Comparison of ENCODE assay signal across 11 cellular contexts in the genomic region with DNA sequence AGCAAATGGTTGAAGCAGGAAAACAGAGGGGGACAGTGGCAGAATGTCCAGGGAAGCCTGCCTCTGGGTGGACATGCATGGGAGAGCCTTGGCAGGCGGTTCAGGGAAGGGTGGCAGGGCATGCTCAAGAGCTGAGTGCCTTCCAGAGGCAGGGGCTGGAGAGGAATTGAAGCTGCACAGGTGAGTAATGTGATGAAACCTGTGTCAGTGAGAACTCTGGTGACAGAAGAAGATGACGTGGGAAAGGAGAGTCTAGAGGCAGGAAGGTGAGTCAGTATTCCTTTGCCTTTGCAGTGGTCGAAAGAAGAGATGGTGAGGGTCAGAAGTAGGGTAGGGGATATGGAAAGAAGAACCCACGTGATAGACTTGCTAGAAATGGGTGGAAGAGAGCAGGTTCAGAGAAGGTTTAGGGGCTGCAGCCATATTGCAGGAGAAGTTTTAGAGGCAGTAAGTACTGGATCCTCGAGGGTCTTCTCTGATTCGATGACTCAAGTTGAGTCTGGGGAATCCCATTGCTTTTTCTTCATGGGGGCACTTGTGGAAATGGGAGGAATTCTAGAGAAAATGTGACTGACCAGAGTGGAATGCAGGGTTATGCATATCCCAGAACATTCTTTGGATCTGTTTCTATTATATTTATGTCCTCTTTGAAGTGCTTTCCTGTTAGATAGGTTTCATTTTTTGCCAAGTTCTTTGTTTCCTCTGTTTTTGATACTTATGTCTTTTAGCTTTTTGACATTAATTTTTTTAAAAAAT. TPM values are rescaled to one million over a fixed set of nuclear protein-coding genes. Genes with fewer than 3 reads are reported as not detected.
A peak's percentile ranks its signal among the peaks of the same experiment; 100 is the strongest.
DNase-seq lines count a peak whose midpoint lies in the region; ATAC-seq and TF ChIP-seq lines count a peak whose summit lies in the region.
"Had no signal": no experiment of that assay in that cellular context is flagged by ENCODE, and none has a peak within 500 bp of the region (broad histone marks: within the 10 kb centered on the region; RNA-seq: fewer than 3 reads in every experiment).

No MANE protein-coding gene starts in this region.

- H3K27ac ChIP-seq in fibroblast of lung (ENCODE audit: insufficient read depth, low read length), result no peak overlapping the region
- H3K27ac ChIP-seq in MM.1S (ENCODE audit: low read length), result no peak overlapping the region
- H3K27ac ChIP-seq: 22Rv1, testis had no signal

- no peak overlapping the region for H3K4me3 ChIP-seq in fibroblast of lung (replicated peaks in 1 of 4; ENCODE audit: control extremely low read depth in 1 of 4, insufficient read depth in 1 of 4, low read depth in 3 of 4, low read length in 4 of 4)
- H3K4me3 ChIP-seq in skeletal muscle cell (ENCODE audit: low read depth, low read length), result no peak overlapping the region
- H3K4me3 ChIP-seq in MM.1S (ENCODE audit: low read length), result no peak overlapping the region
- H3K4me3 ChIP-seq: testis had no signal

- H3K4me2 ChIP-seq in fibroblast of lung (ENCODE audit: extremely low read depth, insufficient read depth, low read length) (peak overlapping the region; percentile 36), MM.1S (ENCODE audit: low read depth, low read length) (no peak overlapping the region)

- H3K9ac ChIP-seq in fibroblast of lung (ENCODE audit: insufficient read depth, low read length) (no peak overlapping the region), MM.1S (ENCODE audit: low read length) (no peak overlapping the region)

- no peaks in the 10 kb centered on the region for H3K27me3 Mint-ChIP-seq in T-helper 1 cell treated with Interleukin-12 subunit alpha and Interleukin-12 subunit beta and Interleukin-4 antibody, amounts not matched to agents 30 μg/mL and 1 μg/mL, for 36 hours (ENCODE audit: low read depth)
- no peaks in the 10 kb centered on the region for H3K27me3 Mint-ChIP-seq in natural killer cell (ENCODE audit: low read depth in 2 of 2)

- no peaks in the 10 kb centered on the region for H4K20me1 ChIP-seq in fibroblast of lung (ENCODE audit: control insufficient read depth, extremely low read depth, insufficient read depth, low read length)
- H4K20me1 ChIP-seq in MM.1S (ENCODE audit: insufficient read depth, low read length), result no peaks in the 10 kb centered on the region

- peaks cover 37% of the 10 kb centered on the region for H3K36me3 Mint-ChIP-seq in T-helper 1 cell treated with Interleukin-12 subunit alpha and Interleukin-12 subunit beta and Interleukin-4 antibody, amounts not matched to agents 30 μg/mL and 1 μg/mL, for 36 hours (ENCODE audit: low read depth)
- peaks cover 18% of the 10 kb centered on the region for H3K36me3 Mint-ChIP-seq in natural killer cell

- peaks cover 20% of the 10 kb centered on the region for H3K4me1 Mint-ChIP-seq in T-helper 1 cell treated with Interleukin-12 subunit alpha and Interleukin-12 subunit beta and Interleukin-4 antibody, amounts not matched to agents 30 μg/mL and 1 μg/mL, for 36 hours (ENCODE audit: low read depth)
- peaks cover 0 to 6% of the 10 kb centered on the region in 2 donors for H3K4me1 Mint-ChIP-seq in natural killer cell

- intact Hi-C loops in natural killer cell (cut with micrococcal nuclease), result no loop called here

- H3K36me3 ChIP-seq in fibroblast of lung (ENCODE audit: control insufficient read depth, insufficient read depth, low read length), result peaks cover 5% of the 10 kb centered on the region
- H3K36me3 ChIP-seq in MM.1S (replicated peaks; ENCODE audit: insufficient read depth, low read length), result peaks cover 6% of the 10 kb centered on the region; the same call in 1 of the 2 replicates

- H3K9me2 ChIP-seq in MM.1S (replicated peaks; ENCODE audit: insufficient read depth, low read length), result no peaks in the 10 kb centered on the region

- peaks cover 7% of the 10 kb centered on the region for H3K4me1 ChIP-seq in fibroblast of lung (ENCODE audit: control insufficient read depth, extremely low read depth, insufficient read depth, low read length)
- no peaks in the 10 kb centered on the region for H3K4me1 ChIP-seq in MM.1S (ENCODE audit: low read length)
- H3K4me1 ChIP-seq: testis had no signal

- H2AFZ ChIP-seq in fibroblast of lung (ENCODE audit: low read length) (no peak overlapping the region), MM.1S (ENCODE audit: low read length) (no peak overlapping the region)

- H3F3A ChIP-seq in MM.1S (ENCODE audit: insufficient read depth, low read length), result no peaks in the 10 kb centered on the region

- H3K9me3 Mint-ChIP-seq in T-helper 1 cell treated with Interleukin-12 subunit alpha and Interleukin-12 subunit beta and Interleukin-4 antibody, amounts not matched to agents 30 μg/mL and 1 μg/mL, for 36 hours, result no peaks in the 10 kb centered on the region
- no peaks in the 10 kb centered on the region for H3K9me3 Mint-ChIP-seq in natural killer cell

- H3K9me3 ChIP-seq in fibroblast of lung (ENCODE audit: control insufficient read depth, insufficient read depth, low read depth, low read length), result no peaks in the 10 kb centered on the region
- H3K9me3 ChIP-seq in MM.1S (replicated peaks; ENCODE audit: insufficient read depth, low read length), result no peaks in the 10 kb centered on the region
- H3K9me3 ChIP-seq: testis had no signal

- H3K27ac Mint-ChIP-seq in T-helper 1 cell treated with Interleukin-12 subunit alpha and Interleukin-12 subunit beta and Interleukin-4 antibody, amounts not matched to agents 30 μg/mL and 1 μg/mL, for 36 hours, result peak overlapping the region; percentile 7
- H3K27ac Mint-ChIP-seq in natural killer cell, result no peak overlapping the region

- no peak for DNase-seq in T-helper 1 cell
- peak; percentile 57 to 63 for DNase-seq in SW 1271 (lab: John Stamatoyannopoulos, UW)
- DNase-seq in fibroblast of lung (ENCODE audit: low read depth in 2 of 2), result peak; percentile 32 to 89
- peak; percentile 36 for DNase-seq in skeletal muscle cell (ENCODE audit: low read depth)
- no peak for DNase-seq in MM.1S
- DNase-seq in natural killer cell, result no peak
- DNase-seq: left ventricle myocardium superior, testis had no signal

- TF ChIP-seq CTCF in fibroblast of lung (conservative IDR thresholded peaks at IDR 0.05 in 1 of 2, IDR thresholded peaks at IDR 0.05 in 1 of 2; ENCODE audit: low read depth in 1 of 2, low read length in 2 of 2), result no peak
- TF ChIP-seq CTCF in MM.1S (IDR thresholded peaks at IDR 0.05; ENCODE audit: low read length), result no peak
- TF ChIP-seq CTCF in natural killer cell (IDR thresholded peaks at IDR 0.05), result no peak

- H3K27me3 ChIP-seq in fibroblast of lung (ENCODE audit: control insufficient read depth, insufficient read depth, low read length) (no peaks in the 10 kb centered on the region), MM.1S (replicated peaks; ENCODE audit: insufficient read depth, low read length) (no peaks in the 10 kb centered on the region)
- H3K27me3 ChIP-seq: testis had no signal

- no peak for ATAC-seq in natural killer cell
- ATAC-seq in GM21723 (IDR thresholded peaks at IDR 0.05; ENCODE audit: unreplicated experiment), result no peak
- ATAC-seq: left ventricle myocardium superior had no signal

- H3K79me2 ChIP-seq in fibroblast of lung (ENCODE audit: control insufficient read depth, insufficient read depth, low read length) (no peaks in the 10 kb centered on the region), MM.1S (ENCODE audit: low read length) (no peaks in the 10 kb centered on the region)

- no peak overlapping the region for H3K4me3 Mint-ChIP-seq in T-helper 1 cell treated with Interleukin-12 subunit alpha and Interleukin-12 subunit beta and Interleukin-4 antibody, amounts not matched to agents 30 μg/mL and 1 μg/mL, for 36 hours
- no peak overlapping the region for H3K4me3 Mint-ChIP-seq in natural killer cell

RNA-seq across cellular contexts. Expression of gene TMEM87B, which starts 37.4 kb away (rescaled TPM):
- total RNA-seq in fibroblast of lung, result 21.6 and 31.5 TPM in 2 replicates
- 30.5 and 33.9 TPM in 2 replicates for polyA plus RNA-seq in fibroblast of lung
- polyA plus RNA-seq in fibroblast of lung (2012), result 24.8 and 25.5 TPM in 2 replicates
- 7.9 and 18.8 TPM in 2 replicates for polyA minus RNA-seq in fibroblast of lung (ENCODE audit: low replicate concordance)
- total RNA-seq in natural killer cell, result 10 to 100 TPM in 2 of 3 donors, 1 to 10 TPM in 1; 9.6 to 15.7 (median 13.6) TPM

RNA-seq across cellular contexts. Expression of gene FBLN7, which starts 45.7 kb away (rescaled TPM):
- total RNA-seq in fibroblast of lung, result 0.51 and 0.99 TPM in 2 replicates
- 4.6 and 5.1 TPM in 2 replicates for polyA plus RNA-seq in fibroblast of lung
- 5.2 and 6.4 TPM in 2 replicates for polyA plus RNA-seq in fibroblast of lung (2012)
- polyA minus RNA-seq in fibroblast of lung (ENCODE audit: low replicate concordance), result 5.2 and 9.2 TPM in 2 replicates
- under 1 TPM in 2 of 3 donors, not detected in 1; 0.25 to 0.48 TPM for total RNA-seq in natural killer cell

Comparison
In these comparisons a context has a peak if more than half of its experiments do, and no peak if none do; other contexts are left out.
1. DNase-seq: peak in SW 1271 (2 of 2), fibroblast of lung (2 of 2) and skeletal muscle cell (single experiment); none in T-helper 1 cell (0 of 5), MM.1S (single experiment) and natural killer cell (single experiment).